In genomic region chr12:63863658-63864455, GRCh38 we compare ENCODE assay signal across 18 cellular contexts. TPM values are rescaled to one million over a fixed set of nuclear protein-coding genes. Genes with fewer than 3 reads are reported as not detected.
DNase-seq lines count a peak whose midpoint lies in the region; ATAC-seq, FAIRE-seq and TF ChIP-seq lines count a peak whose summit lies in the region.
"Had no signal": no experiment of that assay in that cellular context is flagged by ENCODE, and none has a peak within 500 bp of the region (broad histone marks: within the 10 kb centered on the region; RNA-seq: fewer than 3 reads in every experiment).

No MANE protein-coding gene starts in this region.

- no peak for TF ChIP-seq EP300 in A549 (IDR thresholded peaks at IDR 0.05)

- DNase-seq in A549 (ENCODE audit: low read depth in 1 of 2, low spot score in 1 of 2): no peak
- DNase-seq in GM23338 (ENCODE audit: low spot score): no peak
- no peak for DNase-seq in RWPE1 (ENCODE audit: low spot score)
- no peak for DNase-seq in hepatocyte (ENCODE audit: low spot score)
- DNase-seq in NK-92 (lab: John Stamatoyannopoulos, UW; ENCODE audit: unreplicated experiment): no peak
- DNase-seq in WTC11 (ENCODE audit: low spot score): no peak
- DNase-seq in NCI-H524 treated with DMSO at 0.1 percent for 48 hours (lab: John Stamatoyannopoulos, UW): no peak
- no peak for DNase-seq in lower leg skin (ENCODE audit: low spot score in 2 of 2)
- DNase-seq: GOT3, NCI-H1105, NCI-H1694, NCI-H2107, NCI-H345, NCI-H526 treated with DMSO at 0.1 percent for 48 hours, OCI-M1 had no signal

- no peak for TF ChIP-seq RAD21 in A549 (conservative IDR thresholded peaks at IDR 0.05 in 1 of 2, IDR thresholded peaks at IDR 0.05 in 1 of 2)

- H3K4me1 ChIP-seq in A549: peaks cover 79% of the 10 kb centered on the region
- peaks cover 37% of the 10 kb centered on the region for H3K4me1 ChIP-seq in GM23338 (ENCODE audit: insufficient read depth)
- peaks cover 17% of the 10 kb centered on the region for H3K4me1 ChIP-seq in hepatocyte (ENCODE audit: insufficient read depth)

- TF ChIP-seq POLR2A in A549 (IDR thresholded peaks at IDR 0.05; ENCODE audit: low read length): no peak
- TF ChIP-seq POLR2A in lower leg skin (IDR thresholded peaks at IDR 0.05): no peak

- H3K4me3 ChIP-seq in A549 (no peak overlapping the region), GM23338 (no peak overlapping the region), hepatocyte (no peak overlapping the region), lower leg skin (ENCODE audit: low read depth, poor library complexity, severe bottlenecking) (no peak overlapping the region)

- no peak for ATAC-seq in A549
- no peak for ATAC-seq in GM23338
- no peak for ATAC-seq in WTC11
- ATAC-seq: HepG2, Right ventricle myocardium inferior had no signal

- H3K27ac ChIP-seq in A549: peak overlapping the region; percentile 91 to 95
- H3K27ac ChIP-seq in GM23338 (ENCODE audit: low read depth): no peak overlapping the region
- H3K27ac ChIP-seq in RWPE1: peak overlapping the region; percentile 56
- peak overlapping the region; percentile 78 for H3K27ac ChIP-seq in hepatocyte
- H3K27ac ChIP-seq: KMS-11 had no signal

- no peaks in the 10 kb centered on the region for H3K27me3 ChIP-seq in GM23338 (ENCODE audit: insufficient read depth)
- no peaks in the 10 kb centered on the region for H3K27me3 ChIP-seq in hepatocyte

- intact Hi-C loops in lower leg skin (cut with DNase I; ENCODE audit: low total_unique reads): no loop called here

- POLR2A ChIA-PET in A549 (lab: Yijun Ruan, JAX): interaction anchor here (0.7 kb wide), 1 partner anchor 53 kb away, joined by 5 read pairs; no protein-coding TSS in a partner anchor
- POLR2A ChIA-PET in RWPE1 (lab: Yijun Ruan, JAX; ENCODE audit: low non-redundant PET): no interaction called here
- POLR2A ChIA-PET in WTC11 (lab: Charles Lee): no interaction called here

- H3K9me3 Mint-ChIP-seq in GM23338: no peaks in the 10 kb centered on the region
- no peaks in the 10 kb centered on the region for H3K9me3 Mint-ChIP-seq in WTC11

- no peaks in the 10 kb centered on the region for H3K9me2 ChIP-seq in GM23338 (ENCODE audit: insufficient read depth)
- H3K9me2 ChIP-seq in hepatocyte (replicated peaks; ENCODE audit: insufficient read depth): no peaks in the 10 kb centered on the region

- no peak for FAIRE-seq in A549 (lab: Jason Lieb, UNC)
- FAIRE-seq: HepG2 had no signal

- no peak for TF ChIP-seq CTCF in A549 (IDR thresholded peaks at IDR 0.05)
- TF ChIP-seq CTCF in GM23338 (conservative IDR thresholded peaks at IDR 0.05; ENCODE audit: low read depth in 2 of 2): no peak
- no peak for TF ChIP-seq CTCF in RWPE1 (conservative IDR thresholded peaks at IDR 0.05; ENCODE audit: low read depth)
- no peak for TF ChIP-seq CTCF in hepatocyte (IDR thresholded peaks at IDR 0.05; ENCODE audit: poor library complexity)
- TF ChIP-seq CTCF in WTC11 (IDR thresholded peaks at IDR 0.05): no peak
- TF ChIP-seq CTCF in lower leg skin (IDR thresholded peaks at IDR 0.05): no peak

- H4K20me1 ChIP-seq in GM23338 (replicated peaks; ENCODE audit: insufficient read depth) (no peaks in the 10 kb centered on the region), hepatocyte (ENCODE audit: insufficient read depth, poor library complexity, severe bottlenecking) (no peaks in the 10 kb centered on the region)

- H3K36me3 ChIP-seq in GM23338 (ENCODE audit: insufficient read depth): no peaks in the 10 kb centered on the region
- no peaks in the 10 kb centered on the region for H3K36me3 ChIP-seq in hepatocyte (replicated peaks; ENCODE audit: insufficient read depth, low read depth)

- CTCF ChIA-PET in A549 (lab: Yijun Ruan, JAX): interaction anchor here (1.0 to 2.1 kb wide), 6 partner anchors 13 to 393 kb away, joined by 3 to 7 read pairs (median 3); partner anchors contain the start of gene SRGAP1
- CTCF ChIA-PET in RWPE1 (lab: Yijun Ruan, JAX): no interaction called here
- CTCF ChIA-PET in WTC11 (lab: Charles Lee): no interaction called here

- H3F3A ChIP-seq in GM23338 (replicated peaks; ENCODE audit: low read depth): no peaks in the 10 kb centered on the region

- H3K27me3 Mint-ChIP-seq in GM23338 (ENCODE audit: insufficient read depth, low read depth, poor library complexity) (peaks cover 2% of the 10 kb centered on the region), WTC11 (ENCODE audit: low read depth) (no peaks in the 10 kb centered on the region)

- H3K27ac Mint-ChIP-seq in GM23338 (0 out of 2 replicates have a peak overlapping the region, but pooled peaks have one; percentile 67), WTC11 (no peak overlapping the region)

- 47% methylated on average over 5 of the region's 5 CpGs for WGBS in A549 (ENCODE audit: missing lambda C conversion rate)
- 82% methylated on average over 5 of the region's 5 CpGs for WGBS in hepatocyte (ENCODE audit: low lambda C conversion rate, missing lambda C conversion rate)
- 71 to 72% methylated on average over 5 of the region's 5 CpGs for WGBS in lower leg skin, 2 donors

- no peak overlapping the region for H3K4me3 Mint-ChIP-seq in GM23338
- no peak overlapping the region for H3K4me3 Mint-ChIP-seq in WTC11

- H3K9me3 ChIP-seq in A549 (no peaks in the 10 kb centered on the region), hepatocyte (ENCODE audit: low read depth) (no peaks in the 10 kb centered on the region)

- H3K4me1 Mint-ChIP-seq in GM23338 (peaks cover 34% of the 10 kb centered on the region), WTC11 (peaks cover 56% of the 10 kb centered on the region)

- H3K36me3 Mint-ChIP-seq in GM23338 (ENCODE audit: low read depth) (no peaks in the 10 kb centered on the region), WTC11 (no peaks in the 10 kb centered on the region)

- H3K4me2 ChIP-seq in A549 (peak overlapping the region; percentile 87), GM23338 (peak overlapping the region; percentile 19; the same call in 1 of the 2 replicates), hepatocyte (no peak overlapping the region)
- H3K4me2 ChIP-seq: KMS-11 had no signal

- no peak overlapping the region for H2AFZ ChIP-seq in GM23338
- H2AFZ ChIP-seq in hepatocyte: no peak overlapping the region

- H3K79me2 ChIP-seq in GM23338 (replicated peaks; ENCODE audit: insufficient read depth) (peaks cover 20% of the 10 kb centered on the region), hepatocyte (peaks cover 64% of the 10 kb centered on the region)

TF ChIP-seq in A549, 52 proteins besides CTCF, POLR2A, EP300 and RAD21:
- TF ChIP-seq NFE2L2 (conservative IDR thresholded peaks at IDR 0.05; ENCODE audit: low read length) (no peak), SREBF2 (IDR thresholded peaks at IDR 0.05) (no peak), HEYL (CRISPR knock-in tag; IDR thresholded peaks at IDR 0.05) (no peak), MAFK (IDR thresholded peaks at IDR 0.05; ENCODE audit: partially characterized antibody) (no peak), MAX (IDR thresholded peaks at IDR 0.05) (peak; percentile 41; the same call in 1 of the 2 replicates), JUNB (IDR thresholded peaks at IDR 0.05) (no peak), EHMT2 (IDR thresholded peaks at IDR 0.05; ENCODE audit: low read depth) (no peak)

TF ChIP-seq in WTC11, 78 proteins besides CTCF, POLR2A, EP300 and RAD21:
- TF ChIP-seq ATF2 (CRISPR knock-in tag; IDR thresholded peaks at IDR 0.05; ENCODE audit: borderline replicate concordance, low read depth) (no peak), TCF7 (CRISPR knock-in tag; IDR thresholded peaks at IDR 0.05; ENCODE audit: low read depth) (no peak)

RNA-seq across cellular contexts. Expression of gene SRGAP1, which starts 19.4 kb away (rescaled TPM):
- polyA plus RNA-seq in A549 (2011; rRNA removed): 22.9 and 23.6 TPM in 2 replicates
- polyA plus RNA-seq in A549 (2012; cell fraction: cytosol; rRNA removed): 3.4 and 4.4 TPM in 2 replicates
- polyA plus RNA-seq in A549 (2012; cell fraction: nucleus; rRNA removed): 18.3 and 19.5 TPM in 2 replicates
- 7.9 to 8.4 TPM (median 8.3 TPM) in 3 replicates for polyA plus RNA-seq in A549 (2017; fragmentation: RNase III; extraction: RNeasy Plus Mini Kit Qiagen cat#74134 plus additional on column Dnase treatment)
- polyA minus RNA-seq in A549 (2011; rRNA and poly(A)+ RNA removed): 47.3 and 57.7 TPM in 2 replicates
- 5.6 and 6.1 TPM in 2 replicates for total RNA-seq in GM23338 (2014; rRNA removed; shearing (Covaris generic))
- polyA plus RNA-seq in GM23338 (2016; fragmentation: Nextera tagmentation; extraction: Ambion mirVana): 8.1 and 8.3 TPM in 2 replicates
- 10.8 and 18.9 TPM in 2 replicates for total RNA-seq in hepatocyte
- 9.2 and 12.3 TPM in 2 replicates for polyA plus RNA-seq in hepatocyte
- 8.1 to 10.3 TPM (median 9.9 TPM) in 3 replicates for total RNA-seq in WTC11 (2021)
- total RNA-seq in lower leg skin: 1 to 10 TPM; 1.3 to 6.0 (median 1.7) TPM

Comparison
In these comparisons a context has a peak if more than half of its experiments do, and no peak if none do; other contexts are left out.
1. Of the 8 proteins assayed by ChIP-seq in both WTC11 and A549: peak only in WTC11: none; only in A549: MAX; in both: none; in neither: 7.